In genomic region chr6:162123797-162124196, GRCh38 we compare ENCODE assay signal across 12 cellular contexts.
DNase-seq lines count a peak whose midpoint lies in the region; ATAC-seq and TF ChIP-seq lines count a peak whose summit lies in the region.
"Had no signal": no experiment of that assay in that cellular context is flagged by ENCODE, and none has a peak within 500 bp of the region (broad histone marks: within the 10 kb centered on the region; RNA-seq: fewer than 3 reads in every experiment).

No MANE protein-coding gene starts in this region.

- no peak overlapping the region for H3K9ac ChIP-seq in PC-3 (ENCODE audit: low read length)

- no TSS peak for BruUV-seq in PC-3 (replicated peaks; lab: Mats Ljungman, UMichigan)

- H3K27ac ChIP-seq in right atrium auricular region, result no peak overlapping the region
- no peak overlapping the region for H3K27ac ChIP-seq in PC-3 (ENCODE audit: low read length)
- H3K27ac ChIP-seq in hepatocyte, result no peak overlapping the region
- no peak overlapping the region for H3K27ac ChIP-seq in upper lobe of right lung
- H3K27ac ChIP-seq: thoracic aorta had no signal

- H4K20me1 ChIP-seq in PC-3 (ENCODE audit: low read length) (no peaks in the 10 kb centered on the region), hepatocyte (ENCODE audit: insufficient read depth, poor library complexity, severe bottlenecking) (no peaks in the 10 kb centered on the region)

- ATAC-seq in Right ventricle myocardium superior (ENCODE audit: poor library complexity), result peak; percentile 43
- no peak for ATAC-seq in PC-3
- peak; percentile 33 for ATAC-seq in upper lobe of right lung
- ATAC-seq in GM19455 (IDR thresholded peaks at IDR 0.05; ENCODE audit: unreplicated experiment), result no peak
- ATAC-seq: activated CD4-positive, CD25-positive, alpha-beta regulatory T cell treated with anti-CD3 and anti-CD28 coated beads, Interleukin-2, amount 50 U/mL, for 24 hours had no signal

- CTCF ChIA-PET in PC-3 (lab: Charles Lee), result no interaction called here

- no peak overlapping the region for H3K4me3 ChIP-seq in right atrium auricular region
- no peak overlapping the region for H3K4me3 ChIP-seq in PC-3 (ENCODE audit: low read length)
- H3K4me3 ChIP-seq in hepatocyte, result no peak overlapping the region
- no peak overlapping the region for H3K4me3 ChIP-seq in upper lobe of right lung
- H3K4me3 ChIP-seq: thoracic aorta had no signal

- POLR2A ChIA-PET in PC-3 (lab: Charles Lee; ENCODE audit: unreplicated experiment), result no interaction called here

- H3K9me2 ChIP-seq in PC-3 (replicated peaks; ENCODE audit: low read length) (no peaks in the 10 kb centered on the region), hepatocyte (replicated peaks; ENCODE audit: insufficient read depth) (no peaks in the 10 kb centered on the region)

- H3K79me2 ChIP-seq in PC-3 (ENCODE audit: low read length), result no peaks in the 10 kb centered on the region
- H3K79me2 ChIP-seq in hepatocyte, result no peaks in the 10 kb centered on the region

- TF ChIP-seq CTCF in right atrium auricular region (IDR thresholded peaks at IDR 0.05) (peak in 1 of 2 donors; percentile 36), PC-3 (conservative IDR thresholded peaks at IDR 0.05; ENCODE audit: low read depth, low read length) (peak; percentile 35; the same call in 1 of the 2 replicates), hepatocyte (IDR thresholded peaks at IDR 0.05; ENCODE audit: poor library complexity) (peak; percentile 37), upper lobe of right lung (IDR thresholded peaks at IDR 0.05) (peak; percentile 30)

- no peak for DNase-seq in Right ventricle myocardium superior
- no peak for DNase-seq in right atrium auricular region (ENCODE audit: low spot score)
- no peak for DNase-seq in PC-3
- peak; percentile 18 for DNase-seq in hepatocyte (ENCODE audit: low spot score)
- no peak for DNase-seq in upper lobe of right lung
- DNase-seq in activated CD8-positive, alpha-beta memory T cell treated with anti-CD3 and anti-CD28 coated beads, Interleukin-2, amount 50 U/mL, for 48 hours, result no peak
- DNase-seq in NCI-H2171 treated with DMSO at 0.1 percent for 48 hours (lab: John Stamatoyannopoulos, UW), result no peak
- DNase-seq: activated naive CD4-positive, alpha-beta T cell treated with anti-CD3 and anti-CD28 coated beads, Interleukin-2, amount 50 U/mL, for 16 hours; CD4-positive, alpha-beta T cell had no signal

- no peaks in the 10 kb centered on the region for H3K9me3 ChIP-seq in right atrium auricular region
- no peaks in the 10 kb centered on the region for H3K9me3 ChIP-seq in PC-3 (ENCODE audit: low read length)
- H3K9me3 ChIP-seq in hepatocyte (ENCODE audit: low read depth), result no peaks in the 10 kb centered on the region
- no peaks in the 10 kb centered on the region for H3K9me3 ChIP-seq in upper lobe of right lung
- H3K9me3 ChIP-seq: thoracic aorta had no signal

- no peak overlapping the region for H3K4me2 ChIP-seq in PC-3 (ENCODE audit: low read length)
- H3K4me2 ChIP-seq in hepatocyte, result no peak overlapping the region

- WGBS in hepatocyte (ENCODE audit: low lambda C conversion rate, missing lambda C conversion rate), result 35% methylated on average over 3 of the region's 3 CpGs

- H3K27me3 ChIP-seq in right atrium auricular region, result no peaks in the 10 kb centered on the region
- H3K27me3 ChIP-seq in PC-3 (ENCODE audit: low read length), result no peaks in the 10 kb centered on the region
- no peaks in the 10 kb centered on the region for H3K27me3 ChIP-seq in hepatocyte
- H3K27me3 ChIP-seq in upper lobe of right lung, result no peaks in the 10 kb centered on the region

- peaks cover 0 to 5% of the 10 kb centered on the region in 2 donors for H3K4me1 ChIP-seq in right atrium auricular region
- no peaks in the 10 kb centered on the region for H3K4me1 ChIP-seq in PC-3 (ENCODE audit: insufficient read depth, low read length)
- H3K4me1 ChIP-seq in hepatocyte (ENCODE audit: insufficient read depth), result no peaks in the 10 kb centered on the region
- H3K4me1 ChIP-seq in upper lobe of right lung, result no peaks in the 10 kb centered on the region

- intact Hi-C loops in Right ventricle myocardium superior (cut with DNase I), result no loop called here
- intact Hi-C loops in PC-3 (cut with micrococcal nuclease), result no loop called here
- intact Hi-C loops in upper lobe of right lung (cut with DNase I), result no loop called here

- H3F3A ChIP-seq in PC-3 (ENCODE audit: low read length, unreplicated experiment), result no peaks in the 10 kb centered on the region

- H2AFZ ChIP-seq in PC-3 (ENCODE audit: low read length) (no peak overlapping the region), hepatocyte (no peak overlapping the region)

- H3K36me3 ChIP-seq in right atrium auricular region, result no peaks in the 10 kb centered on the region
- no peaks in the 10 kb centered on the region for H3K36me3 ChIP-seq in PC-3 (ENCODE audit: low read depth, low read length)
- no peaks in the 10 kb centered on the region for H3K36me3 ChIP-seq in hepatocyte (replicated peaks; ENCODE audit: insufficient read depth, low read depth)
- H3K36me3 ChIP-seq in upper lobe of right lung, result no peaks in the 10 kb centered on the region
- H3K36me3 ChIP-seq: thoracic aorta had no signal

Comparison
In these comparisons a context has a peak if more than half of its experiments do, and no peak if none do; other contexts are left out.
1. ATAC-seq: peak in Right ventricle myocardium superior (single experiment) and upper lobe of right lung (single experiment); none in PC-3 (single experiment) and GM19455 (single experiment).